ENCODE assay signal across 8 cellular contexts in the genomic region with DNA sequence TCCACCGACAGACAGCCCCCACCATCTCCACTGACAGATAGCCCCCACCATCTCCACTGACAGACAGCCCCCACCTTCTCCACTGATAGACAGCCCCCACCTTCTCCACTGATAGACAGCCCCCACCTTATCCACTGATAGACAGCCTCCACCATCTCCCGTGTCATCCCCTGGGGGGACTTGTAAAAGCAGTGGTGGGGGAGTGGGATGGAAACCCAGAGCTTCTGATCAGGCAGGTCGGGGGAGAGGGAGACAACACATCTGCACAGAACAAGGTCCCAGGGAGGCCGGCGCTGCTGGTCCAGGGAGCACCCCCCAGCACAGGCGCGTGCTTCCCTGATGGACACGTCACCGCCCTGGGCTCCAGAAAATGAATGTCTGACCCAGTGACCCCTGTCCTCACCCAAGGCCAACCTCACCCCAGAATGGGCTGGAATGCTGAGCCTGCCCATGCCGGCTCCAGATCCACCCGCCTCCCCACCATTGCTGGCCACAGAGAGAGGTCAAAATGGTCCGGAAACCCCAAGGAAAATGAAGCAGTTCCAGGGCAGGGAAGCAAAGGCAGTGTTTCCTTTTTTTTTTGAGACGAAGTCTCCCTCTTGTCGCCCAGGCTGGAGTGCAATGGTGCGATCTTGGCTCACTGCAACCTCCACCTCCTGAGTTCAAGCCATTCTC.
DNase-seq lines count a peak whose midpoint lies in the region; ATAC-seq and TF ChIP-seq lines count a peak whose summit lies in the region.
"Not testable (repeated sequence)": the region's sequence is repeated elsewhere in the genome, so short reads cannot be mapped to it uniquely, and the experiment has no call there.

No MANE protein-coding gene starts in this region.

- H3K4me3 Mint-ChIP-seq in activated T-cell treated with anti-CD3 and anti-CD28 coated beads, Interleukin-2, amount 50 U/mL, for 4 hours: peak overlapping the region; percentile 77

- not testable (repeated sequence) for ATAC-seq in RWPE2 (ENCODE audit: low read depth); activated T-cell treated with anti-CD3 and anti-CD28 coated beads, Interleukin-2, amount 50 U/mL, for 4 hours; Right ventricle myocardium superior (ENCODE audit: poor library complexity); thoracic aorta (ENCODE audit: insufficient number of reproducible peaks, low FRiP score, low read depth)
- peak; percentile 52 for ATAC-seq in sciatic nerve

- TF ChIP-seq POLR2A in breast epithelium (IDR thresholded peaks at IDR 0.05): not testable (repeated sequence)

- H3K4me1 Mint-ChIP-seq in activated T-cell treated with anti-CD3 and anti-CD28 coated beads, Interleukin-2, amount 50 U/mL, for 4 hours (ENCODE audit: low read depth): peaks cover 68% of the 10 kb centered on the region

- H3K27ac ChIP-seq in RWPE2 (ENCODE audit: poor library complexity, severe bottlenecking): not testable (repeated sequence)
- H3K27ac ChIP-seq in breast epithelium (peak overlapping the region; percentile 45 to 78), thoracic aorta (peak overlapping the region; percentile 35 to 84)

- peaks cover 23% of the 10 kb centered on the region for H3K4me1 ChIP-seq in RWPE2 (ENCODE audit: insufficient read depth, poor library complexity, severe bottlenecking)
- H3K4me1 ChIP-seq in breast epithelium: peaks cover 6 to 27% of the 10 kb centered on the region in 2 donors
- H3K4me1 ChIP-seq in mucosa of stomach (ENCODE audit: control insufficient read depth, insufficient read depth, low read length): peaks cover 47% of the 10 kb centered on the region
- H3K4me1 ChIP-seq in thoracic aorta (ENCODE audit: control insufficient read depth in 1 of 2, low read depth in 2 of 2): peaks cover 56 to 63% of the 10 kb centered on the region in 2 donors

- not testable (repeated sequence) for DNase-seq in GM06990 (ENCODE audit: extremely low read depth, insufficient read length); sciatic nerve (ENCODE audit: low spot score); thoracic aorta (ENCODE audit: low spot score)
- peak; percentile 34 for DNase-seq in RWPE2 (ENCODE audit: low spot score)
- DNase-seq in activated T-cell treated with anti-CD3 and anti-CD28 coated beads, Interleukin-2, amount 50 U/mL, for 4 hours: peak; percentile 8
- peak in 1 of 2 donors; percentile 52 for DNase-seq in breast epithelium (ENCODE audit: low spot score in 2 of 2)
- peak; percentile 49 for DNase-seq in Right ventricle myocardium superior

- H3K36me3 Mint-ChIP-seq in activated T-cell treated with anti-CD3 and anti-CD28 coated beads, Interleukin-2, amount 50 U/mL, for 4 hours (ENCODE audit: insufficient read depth): peaks cover 16% of the 10 kb centered on the region

- not testable (repeated sequence) for H3K9me3 Mint-ChIP-seq in activated T-cell treated with anti-CD3 and anti-CD28 coated beads, Interleukin-2, amount 50 U/mL, for 4 hours

- intact Hi-C loops in breast epithelium (cut with DNase I; ENCODE audit: low total_unique reads); Right ventricle myocardium superior (cut with DNase I); sciatic nerve (cut with DNase I): not testable (repeated sequence)

- TF ChIP-seq CTCF in GM06990 (IDR thresholded peaks at IDR 0.05; ENCODE audit: insufficient read depth, low read length, poor library complexity, severe bottlenecking); RWPE2 (IDR thresholded peaks at IDR 0.05; ENCODE audit: poor library complexity, severe bottlenecking); breast epithelium (IDR thresholded peaks at IDR 0.05); thoracic aorta (IDR thresholded peaks at IDR 0.05): not testable (repeated sequence)

- peak overlapping the region; percentile 8 for H3K9ac ChIP-seq in mucosa of stomach (ENCODE audit: low read length)

- H3K4me3 ChIP-seq in GM06990 (replicated peaks; ENCODE audit: low read depth, low read length) (peak overlapping the region; percentile 57), breast epithelium (peak overlapping the region in 1 of 3 donors; percentile 51)
- H3K4me3 ChIP-seq in RWPE2 (ENCODE audit: severe bottlenecking); mucosa of stomach (ENCODE audit: low read length); thoracic aorta: not testable (repeated sequence)

- not testable (repeated sequence) for H3K9me3 ChIP-seq in RWPE2 (ENCODE audit: severe bottlenecking); breast epithelium; mucosa of stomach (ENCODE audit: control insufficient read depth, low read length); thoracic aorta

- H3K27me3 Mint-ChIP-seq in activated T-cell treated with anti-CD3 and anti-CD28 coated beads, Interleukin-2, amount 50 U/mL, for 4 hours (ENCODE audit: low read depth): not testable (repeated sequence)

- H3K27me3 ChIP-seq in GM06990 (replicated peaks; ENCODE audit: control insufficient read depth, insufficient read depth, low read length); RWPE2 (ENCODE audit: insufficient read depth, poor library complexity, severe bottlenecking); breast epithelium; mucosa of stomach (ENCODE audit: control insufficient read depth, insufficient read depth, low read length); thoracic aorta (replicated peaks; ENCODE audit: insufficient read depth): not testable (repeated sequence)

- H3K36me3 ChIP-seq in GM06990 (ENCODE audit: control insufficient read depth, insufficient read depth, low read length); breast epithelium; mucosa of stomach (ENCODE audit: control insufficient read depth, insufficient read depth, low read length); thoracic aorta: not testable (repeated sequence)
- peaks cover 50% of the 10 kb centered on the region for H3K36me3 ChIP-seq in RWPE2 (ENCODE audit: low read depth)
